29 cellular contexts compared by ENCODE assay signal in genomic region chr10:67853512-67853911, GRCh38. TPM values are rescaled to one million over a fixed set of nuclear protein-coding genes. Genes with fewer than 3 reads are reported as not detected.
"Had no signal": no experiment of that assay in that cellular context is flagged by ENCODE, and none has a peak within 500 bp of the region (broad histone marks: within the 10 kb centered on the region; RNA-seq: fewer than 3 reads in every experiment).

No MANE protein-coding gene starts in this region.

- H3K27ac Mint-ChIP-seq: activated CD4-positive, alpha-beta memory T cell treated with anti-CD3 and anti-CD28 coated beads, Interleukin-2, amount 10 ng/mL, durations not matched to agents 7 days and 5 days; activated CD4-positive, alpha-beta T cell treated with anti-CD3 and anti-CD28 coated beads for 36 hours; activated naive CD8-positive, alpha-beta T cell treated with anti-CD3 and anti-CD28 coated beads, Interleukin-2, amount 10 ng/mL, durations not matched to agents 7 days and 5 days; T-helper 17 cell had no signal

- H3K27ac ChIP-seq: adrenal gland, breast epithelium, colonic mucosa, RWPE1, SJCRH30, WERI-Rb-1 had no signal

- H3K9me3 ChIP-seq: adrenal gland, breast epithelium, colonic mucosa, MG63, SJCRH30 had no signal

- H3K4me3 Mint-ChIP-seq: activated CD4-positive, alpha-beta memory T cell treated with anti-CD3 and anti-CD28 coated beads, Interleukin-2, amount 10 ng/mL, durations not matched to agents 7 days and 5 days; activated CD4-positive, alpha-beta T cell treated with anti-CD3 and anti-CD28 coated beads for 36 hours; activated naive CD8-positive, alpha-beta T cell treated with anti-CD3 and anti-CD28 coated beads, Interleukin-2, amount 10 ng/mL, durations not matched to agents 7 days and 5 days; T-helper 17 cell had no signal

- H3K36me3 ChIP-seq: adrenal gland, breast epithelium, colonic mucosa, MG63, SJCRH30, WERI-Rb-1 had no signal

- H3K4me3 ChIP-seq: adrenal gland, breast epithelium, colonic mucosa, MG63, SJCRH30 had no signal

- H3K9me3 Mint-ChIP-seq: activated CD4-positive, alpha-beta memory T cell treated with anti-CD3 and anti-CD28 coated beads, Interleukin-2, amount 10 ng/mL, durations not matched to agents 7 days and 5 days; activated naive CD8-positive, alpha-beta T cell treated with anti-CD3 and anti-CD28 coated beads, Interleukin-2, amount 10 ng/mL, durations not matched to agents 7 days and 5 days had no signal

- H3K27me3 Mint-ChIP-seq: activated CD4-positive, alpha-beta memory T cell treated with anti-CD3 and anti-CD28 coated beads, Interleukin-2, amount 10 ng/mL, durations not matched to agents 7 days and 5 days; activated CD4-positive, alpha-beta T cell treated with anti-CD3 and anti-CD28 coated beads for 36 hours; activated naive CD8-positive, alpha-beta T cell treated with anti-CD3 and anti-CD28 coated beads, Interleukin-2, amount 10 ng/mL, durations not matched to agents 7 days and 5 days; T-helper 17 cell had no signal

- DNase-seq: activated CD4-positive, alpha-beta memory T cell treated with anti-CD3 and anti-CD28 coated beads, Interleukin-2, amount 10 ng/mL, durations not matched to agents 7 days and 5 days; activated CD4-positive, alpha-beta T cell treated with anti-CD3 and anti-CD28 coated beads for 36 hours; activated CD4-positive, alpha-beta T cell treated with anti-CD3 and anti-CD28 coated beads, Interleukin-2, amount 50 U/mL, for 1 hour; activated CD8-positive, alpha-beta memory T cell treated with anti-CD3 and anti-CD28 coated beads, Interleukin-2, amount 50 U/mL, for 4 hours; activated naive CD4-positive, alpha-beta T cell treated with anti-CD3 and anti-CD28 coated beads, Interleukin-2, amount 50 U/mL, for 16 hours; activated naive CD8-positive, alpha-beta T cell treated with anti-CD3 and anti-CD28 coated beads, Interleukin-2, amount 10 ng/mL, durations not matched to agents 7 days and 5 days; activated T-cell treated with anti-CD3 and anti-CD28 coated beads, Interleukin-2, amount 50 U/mL, for 1 hour; adrenal gland; aorta; caudate nucleus; colonic mucosa; MG63; MV-4-11; NCI-H1092 treated with DMSO at 0.1 percent for 48 hours; NCI-H1417 treated with DMSO at 0.1 percent for 48 hours; NCI-H187; NCI-H2081; NCI-H2227 treated with DMSO at 0.1 percent for 48 hours; NCI-H446 treated with DMSO at 0.1 percent for 48 hours; NCI-H526 treated with DMSO at 0.1 percent for 48 hours; NCI-H82; Right ventricle myocardium superior; SJCRH30; T-helper 17 cell; T-helper 9 cell; WERI-Rb-1 had no signal

- ATAC-seq: activated CD4-positive, alpha-beta T cell treated with anti-CD3 and anti-CD28 coated beads for 36 hours; Panc1; T-helper 17 cell had no signal

RNA-seq across cellular contexts. Expression of gene DNAJC12, which starts 15.5 kb away (rescaled TPM):
- total RNA-seq: T-helper 17 cell had no signal
